Comparison of ENCODE assay signal across 30 cellular contexts in the genomic region with DNA sequence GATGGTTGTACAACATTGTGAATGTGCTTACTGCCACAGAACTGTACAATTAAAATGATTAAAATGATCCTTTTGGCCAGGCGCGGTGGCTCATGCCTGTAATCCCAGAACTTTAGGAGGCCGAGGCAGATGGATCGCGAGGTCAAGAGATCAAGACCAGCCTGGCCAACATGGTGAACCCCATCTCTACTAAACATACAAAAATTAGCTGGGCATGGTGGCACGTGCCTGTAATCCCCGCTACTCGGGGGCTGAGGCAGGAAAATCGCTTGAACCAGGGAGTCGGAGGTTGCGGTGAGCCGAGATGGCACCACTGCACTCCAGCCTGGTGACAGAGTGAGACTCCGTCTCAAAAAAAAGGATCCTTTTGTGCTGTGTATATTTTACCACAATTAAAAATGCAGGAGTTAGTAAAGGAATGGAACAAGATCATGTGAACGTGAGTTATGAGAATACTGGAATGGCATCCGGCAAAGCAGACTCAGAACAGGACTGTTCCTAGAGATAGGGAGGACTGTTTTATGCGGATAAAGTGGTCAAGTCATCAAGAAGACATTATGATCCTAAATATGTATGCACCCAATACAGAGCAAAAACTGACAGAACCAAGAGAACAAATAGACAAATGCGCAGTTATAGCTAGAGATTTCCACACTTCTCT. TPM values are rescaled to one million over a fixed set of nuclear protein-coding genes. Genes with fewer than 3 reads are reported as not detected.
"Had no signal": no experiment of that assay in that cellular context is flagged by ENCODE, and none has a peak within 500 bp of the region (broad histone marks: within the 10 kb centered on the region; RNA-seq: fewer than 3 reads in every experiment).

No MANE protein-coding gene starts in this region.

- H3K79me2 ChIP-seq: parathyroid adenoma had no signal

- H3K27me3 ChIP-seq: neural progenitor cell, ovary, right lobe of liver, thyroid gland, tibial nerve, upper lobe of left lung, vagina had no signal

- H3K36me3 Mint-ChIP-seq: natural killer cell; neural progenitor cell; stimulated activated effector memory CD8-positive, alpha-beta T cell treated with anti-CD3 and anti-CD28 coated beads, Interleukin-12 subunit alpha, Interleukin-12 subunit beta, amount 100 ng/mL, for 72 hours; stimulated activated naive B cell treated with anti-CD40 and anti-IgM and Interleukin-4, amounts not matched to agents 10 μg/mL and 1 μg/mL and 100 μg/mL, for 72 hours had no signal

- ATAC-seq: natural killer cell; psoas muscle; right cardiac atrium; right lobe of liver; stimulated activated effector memory CD8-positive, alpha-beta T cell treated with anti-CD3 and anti-CD28 coated beads, Interleukin-12 subunit alpha, Interleukin-12 subunit beta, amount 100 ng/mL, for 72 hours; stimulated activated naive B cell treated with anti-CD40 and anti-IgM and Interleukin-4, amounts not matched to agents 10 μg/mL and 1 μg/mL and 100 μg/mL, for 72 hours had no signal

- H3K9me3 ChIP-seq: ovary, psoas muscle, right lobe of liver, sigmoid colon, stomach, thoracic aorta, thyroid gland, tibial nerve, upper lobe of left lung, vagina had no signal

- H3K27ac ChIP-seq: neural progenitor cell, ovary, parathyroid adenoma, psoas muscle, right lobe of liver, sigmoid colon, stomach, thoracic aorta, thyroid gland, tibial nerve, upper lobe of left lung, vagina had no signal

- DNase-seq: natural killer cell; occipital lobe; ovary; posterior cingulate gyrus; psoas muscle; right cardiac atrium; right lobe of liver; sigmoid colon; small intestine; stimulated activated CD4-positive, alpha-beta T cell treated with anti-CD3 and anti-CD28 coated beads, Interleukin-15, amount 100 ng/mL, for 24 hours; stimulated activated CD4-positive, alpha-beta T cell treated with anti-CD3 and anti-CD28 coated beads, Interleukin-2, amount 100 ng/mL, for 24 hours; stimulated activated CD4-positive, alpha-beta T cell treated with anti-CD3 and anti-CD28 coated beads, Interleukin-2, amount 100 ng/mL, for 48 hours; stimulated activated CD4-positive, alpha-beta T cell treated with anti-CD3 and anti-CD28 coated beads, Interleukin-4, amount 100 ng/mL, for 24 hours; stimulated activated naive B cell treated with anti-CD40 and anti-IgM and Interleukin-4, amounts not matched to agents 10 μg/mL and 1 μg/mL and 100 μg/mL, for 72 hours; stimulated activated naive CD4-positive, alpha-beta T cell treated with Interleukin-2 at 50 U/mL for 16 hours; stomach; thyroid gland; trophoblast cell; upper lobe of left lung had no signal

- H3K4me3 Mint-ChIP-seq: natural killer cell; nephron; neural progenitor cell; stimulated activated effector memory CD8-positive, alpha-beta T cell treated with anti-CD3 and anti-CD28 coated beads, Interleukin-12 subunit alpha, Interleukin-12 subunit beta, amount 100 ng/mL, for 72 hours; stimulated activated naive B cell treated with anti-CD40 and anti-IgM and Interleukin-4, amounts not matched to agents 10 μg/mL and 1 μg/mL and 100 μg/mL, for 72 hours; stimulated activated naive CD8-positive, alpha-beta T cell treated with anti-CD3 and anti-CD28 coated beads, Interleukin-15, Interleukin-2, amounts not matched to agents 100 ng/mL and 50 ng/mL, for 24 hours had no signal

- H3K27me3 Mint-ChIP-seq: stimulated activated naive CD8-positive, alpha-beta T cell treated with anti-CD3 and anti-CD28 coated beads, Interleukin-15, Interleukin-2, amounts not matched to agents 100 ng/mL and 50 ng/mL, for 24 hours had no signal

- H2AFZ ChIP-seq: neural progenitor cell, parathyroid adenoma had no signal

- FAIRE-seq: small intestine, urothelium cell line had no signal

- H3K27ac Mint-ChIP-seq: natural killer cell; nephron; neural progenitor cell; progenitor cell of endocrine pancreas; stimulated activated effector memory CD8-positive, alpha-beta T cell treated with anti-CD3 and anti-CD28 coated beads, Interleukin-12 subunit alpha, Interleukin-12 subunit beta, amount 100 ng/mL, for 72 hours; stimulated activated naive B cell treated with anti-CD40 and anti-IgM and Interleukin-4, amounts not matched to agents 10 μg/mL and 1 μg/mL and 100 μg/mL, for 72 hours; stimulated activated naive CD8-positive, alpha-beta T cell treated with anti-CD3 and anti-CD28 coated beads, Interleukin-15, Interleukin-2, amounts not matched to agents 100 ng/mL and 50 ng/mL, for 24 hours had no signal

- H3K9ac ChIP-seq: neural progenitor cell, parathyroid adenoma had no signal

- H3K4me1 ChIP-seq: neural progenitor cell, parathyroid adenoma, psoas muscle, right lobe of liver, sigmoid colon, stomach, tibial nerve, vagina had no signal

- H3K9me3 Mint-ChIP-seq: natural killer cell; nephron; neural progenitor cell; stimulated activated effector memory CD8-positive, alpha-beta T cell treated with anti-CD3 and anti-CD28 coated beads, Interleukin-12 subunit alpha, Interleukin-12 subunit beta, amount 100 ng/mL, for 72 hours; stimulated activated naive B cell treated with anti-CD40 and anti-IgM and Interleukin-4, amounts not matched to agents 10 μg/mL and 1 μg/mL and 100 μg/mL, for 72 hours; stimulated activated naive CD8-positive, alpha-beta T cell treated with anti-CD3 and anti-CD28 coated beads, Interleukin-15, Interleukin-2, amounts not matched to agents 100 ng/mL and 50 ng/mL, for 24 hours had no signal

- H3K4me3 ChIP-seq: neural progenitor cell, ovary, psoas muscle, right lobe of liver, sigmoid colon, stomach, thoracic aorta, thyroid gland, tibial nerve, upper lobe of left lung, vagina had no signal

- H3K36me3 ChIP-seq: neural progenitor cell, ovary, right lobe of liver, sigmoid colon, stomach, thoracic aorta, thyroid gland, tibial nerve, upper lobe of left lung, vagina had no signal

- H3K4me2 ChIP-seq: neural progenitor cell had no signal

RNA-seq across cellular contexts. Expression of a gene that starts 58.0 kb away (rescaled TPM):
- total RNA-seq: osteoblast, progenitor cell of endocrine pancreas had no signal
